Comparison of ENCODE assay signal across 7 cellular contexts in genomic region chr17:1762233-1762905, GRCh38. TPM values are rescaled to one million over a fixed set of nuclear protein-coding genes. Genes with fewer than 3 reads are reported as not detected.
DNase-seq lines count a peak whose midpoint lies in the region; ATAC-seq and TF ChIP-seq lines count a peak whose summit lies in the region.

No MANE protein-coding gene starts in this region.

- intact Hi-C loops in right lobe of liver (cut with DNase I) = no loop called here

- TF ChIP-seq POLR2A in right lobe of liver (IDR thresholded peaks at IDR 0.05) (peak; percentile 70), tibial nerve (IDR thresholded peaks at IDR 0.05) (no peak)

- no peak overlapping the region for H3K27ac ChIP-seq in brain microvascular endothelial cell
- H3K27ac ChIP-seq in right lobe of liver = peak overlapping the region; percentile 78 to 91 (median 88)
- peak overlapping the region; percentile 80 to 90 (median 84) for H3K27ac ChIP-seq in tibial nerve

- 11% methylated on average over 8 of the region's 21 CpGs for WGBS in right lobe of liver (ENCODE audit: insufficient coverage, low coverage, low lambda C conversion rate, missing lambda C conversion rate)
- 32 to 34% methylated on average over 20 to 21 of the region's 21 CpGs for WGBS in tibial nerve, 2 donors

- peaks cover 0 to 43% (median 15%) of the 10 kb centered on the region in 4 donors for H3K4me1 ChIP-seq in right lobe of liver
- peaks cover 0 to 62% (median 19%) of the 10 kb centered on the region in 4 donors for H3K4me1 ChIP-seq in tibial nerve

- peak; percentile 63 for DNase-seq in NCI-H2196 (lab: John Stamatoyannopoulos, UW; ENCODE audit: unreplicated experiment)
- no peak for DNase-seq in brain microvascular endothelial cell
- peak; percentile 65 to 75 (median 72) for DNase-seq in right lobe of liver
- DNase-seq in tibial nerve (ENCODE audit: low spot score in 2 of 2) = peak in 1 of 2 donors; percentile 41
- no peak for DNase-seq in activated naive CD4-positive, alpha-beta T cell treated with Interleukin-2 at 50 U/mL for 16 hours
- DNase-seq in mesenteric fat pad (ENCODE audit: low spot score) = no peak

- H3K36me3 ChIP-seq in brain microvascular endothelial cell (replicated peaks) = no peaks in the 10 kb centered on the region
- peaks cover 0 to 6% (median 0%) of the 10 kb centered on the region in 4 donors for H3K36me3 ChIP-seq in right lobe of liver
- peaks cover 0 to 7% (median 0%) of the 10 kb centered on the region in 3 donors for H3K36me3 ChIP-seq in tibial nerve

- H3K9me3 ChIP-seq in right lobe of liver (no peaks in the 10 kb centered on the region), tibial nerve (no peaks in the 10 kb centered on the region)

- in situ Hi-C loops in brain microvascular endothelial cell (cut with HindIII; ENCODE audit: low pct_ligation_motif_present, low sequenced_read_pairs) = no loop called here

- H3K27me3 ChIP-seq in brain microvascular endothelial cell (replicated peaks) = no peaks in the 10 kb centered on the region
- H3K27me3 ChIP-seq in right lobe of liver = no peaks in the 10 kb centered on the region
- H3K27me3 ChIP-seq in tibial nerve = peaks cover 0 to 11% of the 10 kb centered on the region in 2 donors

- ATAC-seq in right lobe of liver (peak; percentile 31 to 64 (median 48)), HG03469 (IDR thresholded peaks at IDR 0.05; ENCODE audit: unreplicated experiment) (no peak)

- H3K4me3 ChIP-seq in brain microvascular endothelial cell (ENCODE audit: low read depth, low read length) (peak overlapping the region; percentile 52), right lobe of liver (peak overlapping the region; percentile 54 to 82 (median 74)), tibial nerve (peak overlapping the region; percentile 36 to 66 (median 42))

- no peak for TF ChIP-seq EP300 in tibial nerve (IDR thresholded peaks at IDR 0.05)

- no peak for TF ChIP-seq CTCF in brain microvascular endothelial cell (IDR thresholded peaks at IDR 0.05; ENCODE audit: low read depth, low read length, missing control alignments)
- no peak for TF ChIP-seq CTCF in right lobe of liver (IDR thresholded peaks at IDR 0.05)
- no peak for TF ChIP-seq CTCF in tibial nerve (IDR thresholded peaks at IDR 0.05)

RNA-seq across cellular contexts. Expression of gene SERPINF1, which starts 0.5 kb away (rescaled TPM):
- total RNA-seq in right lobe of liver (1,000 to 10,000 TPM in 2 of 6 experiments, 100 to 1,000 TPM in 4; 621 to 1,110 (median 800) TPM), tibial nerve (1,000 to 10,000 TPM in 1 of 4 donors, 100 to 1,000 TPM in 3; 720 to 2,221 (median 908) TPM), mesenteric fat pad (1,175 TPM)

RNA-seq across cellular contexts. Expression of gene SERPINF2, which starts 19.7 kb away (rescaled TPM):
- total RNA-seq in right lobe of liver (1,000 to 10,000 TPM; 1,040 to 1,391 (median 1,137) TPM), tibial nerve (10 to 100 TPM in 2 of 4 donors, 1 to 10 TPM in 2; 6.1 to 21.3 (median 11.4) TPM), mesenteric fat pad (29.3 TPM)

RNA-seq across cellular contexts. Expression of gene WDR81, which starts 37.9 kb away (rescaled TPM):
- total RNA-seq in right lobe of liver (10 to 100 TPM; 23.0 to 27.2 (median 23.9) TPM), tibial nerve (100 to 1,000 TPM in 2 of 4 donors, 10 to 100 TPM in 2; 54.4 to 111 (median 92.0) TPM), mesenteric fat pad (47.4 TPM)

RNA-seq across cellular contexts. Expression of gene TLCD2, which starts 52.2 kb away (rescaled TPM):
- 10 to 100 TPM in 1 of 6 experiments, 1 to 10 TPM in 5; 2.5 to 17.7 (median 3.7) TPM for total RNA-seq in right lobe of liver
- 10 to 100 TPM in 3 of 4 donors, 1 to 10 TPM in 1; 7.5 to 11.8 (median 11.1) TPM for total RNA-seq in tibial nerve
- total RNA-seq in mesenteric fat pad = 30.1 TPM

Comparison
In these comparisons a context has a peak if more than half of its experiments do, and no peak if none do; other contexts are left out.
1. DNase-seq: peak in NCI-H2196 (single experiment) and right lobe of liver (3 of 3); none in brain microvascular endothelial cell (single experiment), activated naive CD4-positive, alpha-beta T cell treated with Interleukin-2 at 50 U/mL for 16 hours (single experiment) and mesenteric fat pad (single experiment).
2. RNA of gene SERPINF2, which starts 19.7 kb away (total RNA-seq): 1,040 to 1,391 TPM in right lobe of liver; 29.3 TPM in mesenteric fat pad (single experiment) and 6.1 to 21.3 TPM in tibial nerve; every median in the first group is over 10 times any median in the second.
3. Peak in every context shown above with its lines, with median percentiles within 50 percentile points of each other: H3K4me3 ChIP-seq.